14 cellular contexts compared by ENCODE assay signal in genomic region chr18:55927831-55928230, GRCh38.
DNase-seq lines count a peak whose midpoint lies in the region; ATAC-seq, FAIRE-seq and TF ChIP-seq lines count a peak whose summit lies in the region.
"Had no signal": no experiment of that assay in that cellular context is flagged by ENCODE, and none has a peak within 500 bp of the region (broad histone marks: within the 10 kb centered on the region; RNA-seq: fewer than 3 reads in every experiment).

No MANE protein-coding gene starts in this region.

- intact Hi-C loops in CD4-positive, alpha-beta T cell (cut with DNase I, micrococcal nuclease): no loop called here

- H3K4me1 Mint-ChIP-seq in CD4-positive, alpha-beta T cell (ENCODE audit: low read depth): no peaks in the 10 kb centered on the region
- H3K4me1 Mint-ChIP-seq: activated naive CD8-positive, alpha-beta T cell treated with anti-CD3 and anti-CD28 coated beads, Interleukin-2, amount 10 ng/mL, durations not matched to agents 7 days and 5 days had no signal

- H3K9me3 Mint-ChIP-seq in CD4-positive, alpha-beta T cell: peaks cover 2% of the 10 kb centered on the region
- H3K9me3 Mint-ChIP-seq: activated naive CD8-positive, alpha-beta T cell treated with anti-CD3 and anti-CD28 coated beads, Interleukin-2, amount 10 ng/mL, durations not matched to agents 7 days and 5 days had no signal

- no peak for TF ChIP-seq POLR2A in upper lobe of left lung (IDR thresholded peaks at IDR 0.05)

- no peak overlapping the region for H3K4me3 ChIP-seq in smooth muscle cell
- H3K4me3 ChIP-seq in upper lobe of left lung: no peak overlapping the region
- no peak overlapping the region for H3K4me3 ChIP-seq in small intestine (ENCODE audit: low read depth in 1 of 2, low read length in 2 of 2)
- H3K4me3 ChIP-seq: pancreas had no signal

- FAIRE-seq in endometrium (lab: Jason Lieb, UNC) (peak; percentile 99), small intestine (lab: Jason Lieb, UNC) (no peak)
- FAIRE-seq: pancreas, TTC549 had no signal

- peak overlapping the region; percentile 75 for H3K27ac ChIP-seq in smooth muscle cell (ENCODE audit: low read depth)
- H3K27ac ChIP-seq in upper lobe of left lung: no peak overlapping the region
- no peak overlapping the region for H3K27ac ChIP-seq in CD4-positive, alpha-beta T cell (ENCODE audit: low read depth, low read length)
- no peak overlapping the region for H3K27ac ChIP-seq in small intestine (ENCODE audit: low read depth in 1 of 2, low read length in 1 of 2)
- H3K27ac ChIP-seq: pancreas had no signal

- DNase-seq in ELR (ENCODE audit: low read depth) (peak; percentile 3), M059J (ENCODE audit: low read depth) (peak; percentile 84), smooth muscle cell (lab: John Stamatoyannopoulos, UW; ENCODE audit: unreplicated experiment) (no peak), upper lobe of left lung (no peak), small intestine (no peak)
- no peak for DNase-seq in CD4-positive, alpha-beta T cell
- DNase-seq: activated naive CD8-positive, alpha-beta T cell treated with anti-CD3 and anti-CD28 coated beads, Interleukin-2, amount 10 ng/mL, durations not matched to agents 7 days and 5 days; activated T-cell treated with anti-CD3 and anti-CD28 coated beads, Interleukin-2, amount 50 U/mL, for 48 hours; cerebellar nuclear complex; left ventricle myocardium superior; NCI-H1694 treated with DMSO at 0.1 percent for 48 hours; pancreas had no signal

- ATAC-seq in upper lobe of left lung (ENCODE audit: low FRiP score in 2 of 2): no peak
- no peak for ATAC-seq in CD4-positive, alpha-beta T cell (ENCODE audit: poor library complexity)
- ATAC-seq: left ventricle myocardium superior, pancreas had no signal

- H3K4me3 Mint-ChIP-seq in CD4-positive, alpha-beta T cell: no peak overlapping the region
- H3K4me3 Mint-ChIP-seq: activated naive CD8-positive, alpha-beta T cell treated with anti-CD3 and anti-CD28 coated beads, Interleukin-2, amount 10 ng/mL, durations not matched to agents 7 days and 5 days had no signal

- POLR2A ChIA-PET in CD4-positive, alpha-beta T cell (lab: Charles Lee): no interaction called here

- H3K27me3 Mint-ChIP-seq in CD4-positive, alpha-beta T cell: no peaks in the 10 kb centered on the region
- H3K27me3 Mint-ChIP-seq: activated naive CD8-positive, alpha-beta T cell treated with anti-CD3 and anti-CD28 coated beads, Interleukin-2, amount 10 ng/mL, durations not matched to agents 7 days and 5 days had no signal

- peaks cover 6% of the 10 kb centered on the region for H3F3A ChIP-seq in smooth muscle cell (ENCODE audit: low read depth)

- CTCF ChIA-PET in CD4-positive, alpha-beta T cell (lab: Charles Lee): no interaction called here

- no peaks in the 10 kb centered on the region for H3K79me2 ChIP-seq in smooth muscle cell (ENCODE audit: low read depth)

- peak overlapping the region; percentile 74 for H3K4me2 ChIP-seq in smooth muscle cell

- no peaks in the 10 kb centered on the region for H4K20me1 ChIP-seq in smooth muscle cell (ENCODE audit: low read depth)

- H3K36me3 Mint-ChIP-seq in CD4-positive, alpha-beta T cell (ENCODE audit: low read depth): no peaks in the 10 kb centered on the region
- H3K36me3 Mint-ChIP-seq: activated naive CD8-positive, alpha-beta T cell treated with anti-CD3 and anti-CD28 coated beads, Interleukin-2, amount 10 ng/mL, durations not matched to agents 7 days and 5 days had no signal

- H3K9me3 ChIP-seq in smooth muscle cell (replicated peaks; ENCODE audit: low read depth) (no peaks in the 10 kb centered on the region), upper lobe of left lung (no peaks in the 10 kb centered on the region), small intestine (ENCODE audit: control insufficient read depth, low read depth) (no peaks in the 10 kb centered on the region)
- no peaks in the 10 kb centered on the region for H3K9me3 ChIP-seq in CD4-positive, alpha-beta T cell (ENCODE audit: control insufficient read depth, low read length)
- H3K9me3 ChIP-seq: pancreas had no signal

- H2AFZ ChIP-seq in smooth muscle cell (ENCODE audit: low read depth): peak overlapping the region; percentile 33

- 25% methylated on average over 3 of the region's 3 CpGs for WGBS in smooth muscle cell (ENCODE audit: low lambda C conversion rate)
- WGBS in upper lobe of left lung, 2 donors: 46 to 49% methylated on average over 3 of the region's 3 CpGs
- WGBS in small intestine, 3 donors: 63 to 75% (median 64%) methylated on average over 3 of the region's 3 CpGs

- H3K27ac Mint-ChIP-seq in CD4-positive, alpha-beta T cell: no peak overlapping the region
- H3K27ac Mint-ChIP-seq: activated naive CD8-positive, alpha-beta T cell treated with anti-CD3 and anti-CD28 coated beads, Interleukin-2, amount 10 ng/mL, durations not matched to agents 7 days and 5 days had no signal

- no peaks in the 10 kb centered on the region for H3K27me3 ChIP-seq in smooth muscle cell (ENCODE audit: low read depth)
- no peaks in the 10 kb centered on the region for H3K27me3 ChIP-seq in upper lobe of left lung
- H3K27me3 ChIP-seq in CD4-positive, alpha-beta T cell (ENCODE audit: control insufficient read depth, insufficient read depth, low read length): no peaks in the 10 kb centered on the region
- no peaks in the 10 kb centered on the region for H3K27me3 ChIP-seq in small intestine (ENCODE audit: control insufficient read depth in 2 of 2, insufficient read depth in 2 of 2, low read length in 2 of 2)
- H3K27me3 ChIP-seq: pancreas had no signal

- H3K36me3 ChIP-seq in smooth muscle cell (ENCODE audit: low read depth): no peaks in the 10 kb centered on the region
- no peaks in the 10 kb centered on the region for H3K36me3 ChIP-seq in upper lobe of left lung
- no peaks in the 10 kb centered on the region for H3K36me3 ChIP-seq in small intestine (ENCODE audit: control insufficient read depth in 2 of 2, insufficient read depth in 2 of 2, low read length in 2 of 2)
- H3K36me3 ChIP-seq: pancreas had no signal

- no peak overlapping the region for H3K9ac ChIP-seq in smooth muscle cell (ENCODE audit: low read depth)

- H3K4me1 ChIP-seq in smooth muscle cell (ENCODE audit: low read depth): peaks cover 11% of the 10 kb centered on the region
- H3K4me1 ChIP-seq in upper lobe of left lung: no peaks in the 10 kb centered on the region
- H3K4me1 ChIP-seq in small intestine (ENCODE audit: control insufficient read depth in 2 of 2, insufficient read depth in 1 of 2, low read depth in 1 of 2, low read length in 1 of 2): no peaks in the 10 kb centered on the region
- H3K4me1 ChIP-seq: pancreas had no signal

- no peak for TF ChIP-seq EP300 in upper lobe of left lung (IDR thresholded peaks at IDR 0.05)

- TF ChIP-seq CTCF in smooth muscle cell (IDR thresholded peaks at IDR 0.05; ENCODE audit: borderline replicate concordance, insufficient read depth, poor library complexity, severe bottlenecking) (no peak), upper lobe of left lung (IDR thresholded peaks at IDR 0.05) (no peak)
- TF ChIP-seq CTCF in CD4-positive, alpha-beta T cell (IDR thresholded peaks at IDR 0.05): no peak

Comparison
In these comparisons a context has a peak if more than half of its experiments do, and no peak if none do; other contexts are left out.
1. DNase-seq: peak in ELR (single experiment) and M059J (single experiment); none in smooth muscle cell (single experiment), upper lobe of left lung (0 of 2), CD4-positive, alpha-beta T cell (0 of 10) and small intestine (single experiment).